Comparison of ENCODE assay signal across 8 cellular contexts in genomic region chr15:62742409-62743171, GRCh38.
DNase-seq lines count a peak whose midpoint lies in the region; ATAC-seq and TF ChIP-seq lines count a peak whose summit lies in the region.

No MANE protein-coding gene starts in this region.

- H3K27ac ChIP-seq in angular gyrus (ENCODE audit: low read depth, low read length) = peak overlapping the region; percentile 66
- peak overlapping the region; percentile 46 for H3K27ac ChIP-seq in right cardiac atrium (ENCODE audit: low read length)

- 26% methylated on average over 8 of the region's 8 CpGs for WGBS in right cardiac atrium

- DNase-seq in Caki2 (ENCODE audit: low read depth) (peak; percentile 81), NOMO-1 treated with DMSO at 0.1 percent for 48 hours (lab: John Stamatoyannopoulos, UW; ENCODE audit: unreplicated experiment) (peak; percentile 37), right cardiac atrium (peak; percentile 81 to 85 (median 85)), retinal pigment epithelial cell (ENCODE audit: low read depth) (peak; percentile 72)
- no peak for DNase-seq in central memory CD4-positive, alpha-beta T cell

- peak; percentile 92 for TF ChIP-seq CTCF in retinal pigment epithelial cell (conservative IDR thresholded peaks at IDR 0.05; ENCODE audit: low read depth, low read length)

- in situ Hi-C loops in Caki2 (cut with HindIII; ENCODE audit: low pct_unique_long_range_greater_than_20kb, low sequenced_read_pairs) = no loop called here

- ATAC-seq in HG03354 (IDR thresholded peaks at IDR 0.05; ENCODE audit: poor library complexity, severe bottlenecking, unreplicated experiment) (peak; percentile 57), right cardiac atrium (peak; percentile 79 to 85), HG02981 (IDR thresholded peaks at IDR 0.05; ENCODE audit: unreplicated experiment) (no peak)

- no peaks in the 10 kb centered on the region for H3K27me3 ChIP-seq in right cardiac atrium (ENCODE audit: control insufficient read depth, insufficient read depth)

- H3K4me1 ChIP-seq in right cardiac atrium (ENCODE audit: control insufficient read depth, insufficient read depth, low read length) = peaks cover 12% of the 10 kb centered on the region

- intact Hi-C loops in right cardiac atrium (cut with DNase I) = loop anchor here in 1 of 4 donors (10.0 kb wide), 1 partner anchor 348 kb away; the partner anchor contains the start of gene TLN2

- H3K4me3 ChIP-seq in right cardiac atrium (ENCODE audit: low read length) = no peak overlapping the region
- H3K4me3 ChIP-seq in retinal pigment epithelial cell (ENCODE audit: low read length) = no peak overlapping the region

- H3K9me3 ChIP-seq in right cardiac atrium (ENCODE audit: control insufficient read depth, low read length) = no peaks in the 10 kb centered on the region
